In genomic region chr4:87006531-87007344, GRCh38 we compare ENCODE assay signal across 1 cellular context.
TF ChIP-seq lines count a peak whose summit lies in the region.

No MANE protein-coding gene starts in this region.

TF ChIP-seq in GM12878, 131 proteins besides CTCF, POLR2A, EP300 and RAD21 (continued from another document and continues in another):
- TF ChIP-seq GATAD2B (conservative IDR thresholded peaks at IDR 0.05; ENCODE audit: low read depth) (peak; percentile 87), SRF (IDR thresholded peaks at IDR 0.05; ENCODE audit: low read depth in 2 of 2, low read length in 2 of 2) (no peak), SUPT20H (IDR thresholded peaks at IDR 0.05; ENCODE audit: borderline replicate concordance, control insufficient read depth, low read depth, low read length) (no peak), IRF4 (IDR thresholded peaks at IDR 0.05; ENCODE audit: low read depth, low read length) (no peak), CREM (IDR thresholded peaks at IDR 0.05; ENCODE audit: low read depth) (peak; percentile 31; the same call in 1 of the 2 replicates), YY1 (IDR thresholded peaks at IDR 0.05; ENCODE audit: low read depth, low read length) (peak; percentile 56; the same call in 1 of the 2 replicates), ZNF207 (IDR thresholded peaks at IDR 0.05; ENCODE audit: borderline replicate concordance) (peak; percentile 83), NR2C1 (IDR thresholded peaks at IDR 0.05) (no peak), ZBTB40 (IDR thresholded peaks at IDR 0.05; ENCODE audit: borderline replicate concordance) (no peak), CEBPB (IDR thresholded peaks at IDR 0.05; ENCODE audit: borderline replicate concordance in 1 of 2, low read depth in 2 of 2, low read length in 2 of 2) (no peak), SREBF2 (IDR thresholded peaks at IDR 0.05; ENCODE audit: low read length) (no peak), ZNF217 (IDR thresholded peaks at IDR 0.05) (no peak), BHLHE40 (IDR thresholded peaks at IDR 0.05; ENCODE audit: borderline replicate concordance in 1 of 2, low read depth in 2 of 2, low read length in 1 of 2) (peak; percentile 94 to 95), BCLAF1 (IDR thresholded peaks at IDR 0.05) (peak; percentile 92), ZBTB11 (CRISPR knock-in tag; IDR thresholded peaks at IDR 0.05) (peak; percentile 42; the same call in 1 of the 2 replicates), BCL3 (IDR thresholded peaks at IDR 0.05; ENCODE audit: borderline replicate concordance, insufficient read depth, low read depth, low read length, poor library complexity, severe bottlenecking) (no peak), FOS (IDR thresholded peaks at IDR 0.05; ENCODE audit: borderline replicate concordance, extremely low read depth, insufficient read length) (no peak), NKRF (conservative IDR thresholded peaks at IDR 0.05) (peak; percentile 75), E2F4 (IDR thresholded peaks at IDR 0.05; ENCODE audit: low read depth, low read length) (no peak), NR2C2 (IDR thresholded peaks at IDR 0.05; ENCODE audit: borderline replicate concordance, control insufficient read depth, insufficient read length, low read depth) (no peak), NRF1 (conservative IDR thresholded peaks at IDR 0.05; ENCODE audit: low read depth, low read length) (0 out of 2 replicates have a peak, but pooled peaks have one; percentile 10), RCOR1 (conservative IDR thresholded peaks at IDR 0.05; ENCODE audit: low read depth, low read length) (no peak), PKNOX1 (IDR thresholded peaks at IDR 0.05) (peak; percentile 87), NR2F1 (conservative IDR thresholded peaks at IDR 0.05) (peak; percentile 83), RAD51 (IDR thresholded peaks at IDR 0.05) (no peak), STAT3 (IDR thresholded peaks at IDR 0.05; ENCODE audit: low read depth, low read length) (no peak), HDAC6 (IDR thresholded peaks at IDR 0.05; ENCODE audit: unreplicated experiment) (peak; percentile 88), PAX5 (IDR thresholded peaks at IDR 0.05; ENCODE audit: borderline replicate concordance, low read depth, low read length) (no peak), USF2 (IDR thresholded peaks at IDR 0.05; ENCODE audit: borderline replicate concordance, low read depth, low read length) (no peak), SMARCA5 (IDR thresholded peaks at IDR 0.05) (0 out of 2 replicates have a peak, but pooled peaks have one; percentile 48), SREBF1 (IDR thresholded peaks at IDR 0.05; ENCODE audit: low read length) (peak; percentile 94), FOXM1 (IDR thresholded peaks at IDR 0.05; ENCODE audit: low read depth, low read length) (no peak; the same call in 1 of the 2 replicates), ETV6 (conservative IDR thresholded peaks at IDR 0.05 in 1 of 2, IDR thresholded peaks at IDR 0.05 in 1 of 2; ENCODE audit: borderline replicate concordance in 1 of 2, low read depth in 1 of 2) (peak in 1 of 2 experiments; percentile 68; a peak in 2 of 4 replicates), RELB (IDR thresholded peaks at IDR 0.05; ENCODE audit: low read depth) (peak; percentile 96), E4F1 (IDR thresholded peaks at IDR 0.05; ENCODE audit: borderline replicate concordance, partially characterized antibody) (peak; percentile 79), MTA3 (IDR thresholded peaks at IDR 0.05; ENCODE audit: borderline replicate concordance, low read length) (no peak)
